8 cellular contexts compared by ENCODE assay signal in the genomic region with DNA sequence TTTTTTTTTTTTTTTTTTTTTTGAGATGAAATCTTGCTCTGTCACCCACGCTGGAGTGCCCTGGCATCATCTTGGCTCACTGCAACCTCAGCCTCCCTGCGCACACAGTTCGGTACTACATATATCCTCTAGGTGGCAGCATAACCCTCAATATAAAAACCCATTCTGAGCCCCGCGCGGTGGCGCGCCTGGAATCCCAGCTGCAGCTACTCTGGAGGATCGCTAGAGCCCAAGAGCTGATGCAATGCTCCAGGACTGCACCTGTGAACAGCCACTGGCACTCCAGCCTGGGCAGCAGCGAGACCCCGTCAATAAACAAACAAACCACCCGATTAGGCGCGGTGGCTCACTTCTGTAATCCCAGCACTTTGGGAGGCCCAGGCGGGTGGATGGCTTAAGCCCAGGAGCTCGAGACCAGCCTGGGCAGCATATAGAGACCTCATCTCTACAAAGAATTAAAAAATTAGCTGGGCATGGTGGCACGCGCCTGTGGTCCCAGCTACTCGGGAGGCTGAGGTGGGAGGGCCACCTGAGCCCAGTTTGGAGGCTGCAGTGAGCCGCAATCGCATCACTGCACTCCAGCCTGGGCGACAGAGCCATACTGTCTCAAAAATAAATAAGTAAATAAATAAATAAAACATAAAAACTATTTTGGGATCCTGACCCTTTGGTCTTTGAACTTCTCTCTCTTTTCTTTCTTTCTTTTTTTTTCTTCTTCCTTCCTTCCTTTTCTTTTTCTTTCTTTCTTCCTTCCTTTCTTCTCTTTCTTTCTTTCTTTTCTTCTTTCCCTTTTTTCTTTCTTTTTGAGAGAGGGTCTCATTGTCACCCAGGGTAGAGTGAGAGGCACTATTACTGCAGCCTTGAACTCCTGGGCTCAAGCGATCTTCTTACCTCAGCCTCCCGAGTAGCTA. TPM values are rescaled to one million over a fixed set of nuclear protein-coding genes. Genes with fewer than 3 reads are reported as not detected.
A peak's percentile ranks its signal among the peaks of the same experiment; 100 is the strongest.
DNase-seq lines count a peak whose midpoint lies in the region; ATAC-seq, FAIRE-seq and TF ChIP-seq lines count a peak whose summit lies in the region.

No MANE protein-coding gene starts in this region.

- H3K27ac ChIP-seq in esophagus squamous epithelium, result no peak overlapping the region

- FAIRE-seq in RCC 7860 (lab: Jason Lieb, UNC), result peak; percentile 42

- peak; percentile 82 for ATAC-seq in GM21786 (IDR thresholded peaks at IDR 0.05; ENCODE audit: unreplicated experiment)
- ATAC-seq in natural killer cell treated with Interleukin-12 subunit alpha and Interleukin-12 subunit beta and Interleukin-15 and Interleukin-18, amount 100 ng/mL, for 72 hours, result peak; percentile 92 to 93

- intact Hi-C loops in esophagus squamous epithelium (cut with DNase I), result no loop called here

- no peaks in the 10 kb centered on the region for H3K36me3 Mint-ChIP-seq in natural killer cell treated with Interleukin-12 subunit alpha and Interleukin-12 subunit beta and Interleukin-15 and Interleukin-18, amount 100 ng/mL, for 72 hours

- no peaks in the 10 kb centered on the region for H3K36me3 ChIP-seq in esophagus squamous epithelium

- H3K27me3 Mint-ChIP-seq in natural killer cell treated with Interleukin-12 subunit alpha and Interleukin-12 subunit beta and Interleukin-15 and Interleukin-18, amount 100 ng/mL, for 72 hours, result peaks cover 0 to 12% of the 10 kb centered on the region in 2 donors

- no peaks in the 10 kb centered on the region for H3K9me3 Mint-ChIP-seq in natural killer cell treated with Interleukin-12 subunit alpha and Interleukin-12 subunit beta and Interleukin-15 and Interleukin-18, amount 100 ng/mL, for 72 hours

- DNase-seq in DMS 273 (lab: John Stamatoyannopoulos, UW; ENCODE audit: unreplicated experiment), result peak; percentile 94
- DNase-seq in LNCaP clone FGC (ENCODE audit: low read depth), result peak; percentile 85
- DNase-seq in RCC 7860 (ENCODE audit: low spot score), result peak; percentile 65
- DNase-seq in activated T-cell treated with anti-CD3 and anti-CD28 coated beads, Interleukin-2, amount 50 U/mL, for 48 hours, result peak; percentile 82 to 83
- peak; percentile 46 for DNase-seq in esophagus squamous epithelium (lab: John Stamatoyannopoulos, UW)
- peak; percentile 75 for DNase-seq in natural killer cell treated with Interleukin-12 subunit alpha and Interleukin-12 subunit beta and Interleukin-15 and Interleukin-18, amount 100 ng/mL, for 72 hours (ENCODE audit: low spot score)
- DNase-seq in stimulated activated naive CD4-positive, alpha-beta T cell treated with Interleukin-2 at 50 U/mL for 16 hours (lab: John Stamatoyannopoulos, UW), result peak; percentile 59

- H3K27me3 ChIP-seq in esophagus squamous epithelium, result no peaks in the 10 kb centered on the region

- H3K9me3 ChIP-seq in esophagus squamous epithelium, result no peaks in the 10 kb centered on the region

- H3K4me1 Mint-ChIP-seq in natural killer cell treated with Interleukin-12 subunit alpha and Interleukin-12 subunit beta and Interleukin-15 and Interleukin-18, amount 100 ng/mL, for 72 hours (ENCODE audit: low read depth in 2 of 2), result peaks cover 0 to 2% of the 10 kb centered on the region in 2 donors

- no peak for TF ChIP-seq POLR2A in esophagus squamous epithelium (IDR thresholded peaks at IDR 0.05)

- TF ChIP-seq CTCF in LNCaP clone FGC (IDR thresholded peaks at IDR 0.05; ENCODE audit: control insufficient read depth, extremely low read depth, insufficient read depth), result peak; percentile 89
- peak; percentile 72 to 86 (median 78) for TF ChIP-seq CTCF in esophagus squamous epithelium (IDR thresholded peaks at IDR 0.05)

- WGBS in esophagus squamous epithelium, 2 donors, result 40 to 41% methylated on average over 13 to 16 of the region's 24 CpGs

- no peak overlapping the region for H3K4me3 Mint-ChIP-seq in natural killer cell treated with Interleukin-12 subunit alpha and Interleukin-12 subunit beta and Interleukin-15 and Interleukin-18, amount 100 ng/mL, for 72 hours

- H3K4me1 ChIP-seq in esophagus squamous epithelium, result peaks cover 0 to 21% (median 8%) of the 10 kb centered on the region in 3 donors

- no peak overlapping the region for H3K27ac Mint-ChIP-seq in natural killer cell treated with Interleukin-12 subunit alpha and Interleukin-12 subunit beta and Interleukin-15 and Interleukin-18, amount 100 ng/mL, for 72 hours

- H3K4me3 ChIP-seq in LNCaP clone FGC (ENCODE audit: low read depth, low read length) (no peak overlapping the region), esophagus squamous epithelium (peak overlapping the region in 1 of 4 donors; percentile 24)

RNA-seq across cellular contexts. Expression of a gene that starts 15.4 kb away (rescaled TPM):
- 10 to 100 TPM in 3 of 4 donors, 1 to 10 TPM in 1; 8.2 to 24.6 (median 16.4) TPM for total RNA-seq in esophagus squamous epithelium
- total RNA-seq in natural killer cell treated with Interleukin-12 subunit alpha and Interleukin-12 subunit beta and Interleukin-15 and Interleukin-18, amount 100 ng/mL, for 72 hours, result 10 to 100 TPM; 46.0 to 66.7 TPM

RNA-seq across cellular contexts. Expression of a gene that starts 16.1 kb away (rescaled TPM):
- 10 to 100 TPM; 13.8 to 29.6 (median 19.0) TPM for total RNA-seq in esophagus squamous epithelium
- 10 to 100 TPM; 27.6 to 28.1 TPM for total RNA-seq in natural killer cell treated with Interleukin-12 subunit alpha and Interleukin-12 subunit beta and Interleukin-15 and Interleukin-18, amount 100 ng/mL, for 72 hours
